Comparison of ENCODE assay signal across 11 cellular contexts in the genomic region with DNA sequence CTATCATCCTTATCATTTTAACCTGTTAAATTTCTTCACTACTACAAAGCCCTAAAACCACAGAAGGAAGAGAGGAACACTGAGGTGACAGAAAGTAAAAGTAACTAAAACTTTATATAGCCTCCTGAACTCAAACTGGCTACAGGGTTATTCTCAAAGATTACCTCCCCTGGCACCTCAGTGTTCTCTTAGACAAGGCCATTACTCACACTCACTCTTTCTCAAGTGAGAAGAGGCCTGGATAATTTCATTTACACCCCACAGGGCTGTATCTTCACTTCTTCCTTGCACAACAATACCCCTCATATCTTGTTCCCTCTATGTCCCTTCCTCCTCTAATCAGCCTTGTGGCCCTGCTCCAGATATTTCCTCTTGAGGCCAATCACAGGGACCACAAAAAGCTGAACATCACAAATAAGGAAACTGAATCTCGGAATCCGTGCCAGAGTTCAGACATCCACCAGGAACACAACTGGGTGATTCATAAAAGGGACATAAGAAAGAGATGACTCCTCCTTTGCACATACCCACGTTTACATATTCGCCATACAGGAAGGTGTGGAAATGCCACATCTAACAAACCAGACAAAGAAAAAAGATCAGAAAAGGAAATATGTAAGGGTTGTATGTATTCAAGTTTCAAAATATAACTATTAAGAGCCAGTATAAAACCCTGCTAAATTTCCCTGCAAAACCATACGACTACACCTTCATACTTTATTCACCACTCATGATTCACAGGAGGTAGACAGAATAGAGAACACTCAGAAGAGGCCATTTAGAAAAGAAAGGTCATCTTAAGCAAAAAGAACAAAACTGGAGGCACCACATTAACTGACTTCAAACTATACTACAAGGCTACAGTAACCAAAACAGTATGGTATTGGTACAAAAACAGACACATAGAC. TPM values are rescaled to one million over a fixed set of nuclear protein-coding genes. Genes with fewer than 3 reads are reported as not detected.
DNase-seq lines count a peak whose midpoint lies in the region; ATAC-seq, FAIRE-seq and TF ChIP-seq lines count a peak whose summit lies in the region.
"Had no signal": no experiment of that assay in that cellular context is flagged by ENCODE, and none has a peak within 500 bp of the region (broad histone marks: within the 10 kb centered on the region; RNA-seq: fewer than 3 reads in every experiment).

No MANE protein-coding gene starts in this region.

- no peak for TF ChIP-seq POLR2A in GM12892 (IDR thresholded peaks at IDR 0.05; ENCODE audit: low read depth, low read length)

- H3K36me3 ChIP-seq in RWPE2 (ENCODE audit: low read depth) = no peaks in the 10 kb centered on the region
- H3K36me3 ChIP-seq: neutrophil had no signal

- no peak for TF ChIP-seq CTCF in RWPE2 (IDR thresholded peaks at IDR 0.05; ENCODE audit: poor library complexity, severe bottlenecking)
- no peak for TF ChIP-seq CTCF in cardiac fibroblast (IDR thresholded peaks at IDR 0.05; ENCODE audit: low read depth, low read length)

- H3K4me1 Mint-ChIP-seq in naive thymus-derived CD8-positive, alpha-beta T cell = peaks cover 0 to 26% (median 19%) of the 10 kb centered on the region in 4 donors

- H3K4me3 Mint-ChIP-seq in naive thymus-derived CD8-positive, alpha-beta T cell = no peak overlapping the region
- H3K4me3 Mint-ChIP-seq: dendritic cell treated with granulocyte-macrophage colony-stimulating factor and Interleukin-4, amounts not matched to agents 40 ng/mL and 50 ng/mL, for 4 days had no signal

- no peaks in the 10 kb centered on the region for H3K9me3 ChIP-seq in RWPE2 (ENCODE audit: severe bottlenecking)
- H3K9me3 ChIP-seq: neutrophil had no signal

- H3K27ac ChIP-seq in RWPE2 (ENCODE audit: poor library complexity, severe bottlenecking) = no peak overlapping the region
- H3K27ac ChIP-seq: neutrophil had no signal

- ATAC-seq in RWPE2 (ENCODE audit: low read depth) = peak; percentile 59
- ATAC-seq in naive thymus-derived CD8-positive, alpha-beta T cell = peak; percentile 72 to 80
- no peak for ATAC-seq in GM21526 (IDR thresholded peaks at IDR 0.05; ENCODE audit: low FRiP score, unreplicated experiment)
- ATAC-seq in HG03457 (IDR thresholded peaks at IDR 0.05; ENCODE audit: unreplicated experiment) = no peak
- ATAC-seq: Panc1 had no signal

- no peaks in the 10 kb centered on the region for H3K27me3 ChIP-seq in RWPE2 (ENCODE audit: insufficient read depth, poor library complexity, severe bottlenecking)

- FAIRE-seq in GM12892 (lab: Jason Lieb, UNC) = peak; percentile 75

- peaks cover 0 to 2% (median 2%) of the 10 kb centered on the region in 3 donors for H3K36me3 Mint-ChIP-seq in naive thymus-derived CD8-positive, alpha-beta T cell

- H3K27me3 Mint-ChIP-seq in naive thymus-derived CD8-positive, alpha-beta T cell = no peaks in the 10 kb centered on the region

- H3K4me3 ChIP-seq in RWPE2 (ENCODE audit: severe bottlenecking) (no peak overlapping the region), cardiac fibroblast (replicated peaks in 1 of 2; ENCODE audit: low read depth in 2 of 2, low read length in 2 of 2) (no peak overlapping the region)

- peaks cover 6% of the 10 kb centered on the region for H3K4me1 ChIP-seq in RWPE2 (ENCODE audit: insufficient read depth, poor library complexity, severe bottlenecking)

- DNase-seq in GM12892 (ENCODE audit: insufficient read length) (no peak), RWPE2 (ENCODE audit: low spot score) (no peak), cardiac fibroblast (ENCODE audit: low read depth in 2 of 2) (peak; percentile 85 to 94), NCI-H1417 treated with DMSO at 0.1 percent for 48 hours (lab: John Stamatoyannopoulos, UW) (no peak), NCI-H345 (lab: John Stamatoyannopoulos, UW) (no peak)
- peak in 7 of 10 donors; percentile 20 to 81 (median 41) for DNase-seq in naive thymus-derived CD8-positive, alpha-beta T cell

- POLR2A ChIA-PET in naive thymus-derived CD8-positive, alpha-beta T cell (lab: Charles Lee) = interaction anchor here (0.8 to 11.0 kb wide), 6 partner anchors 16 to 77 kb away, joined by 3 to 112 read pairs (median 24); partner anchors contain the start of gene HNRNPA0

- peaks cover 0 to 3% (median 0%) of the 10 kb centered on the region in 9 donors for H3K9me3 Mint-ChIP-seq in naive thymus-derived CD8-positive, alpha-beta T cell
- H3K9me3 Mint-ChIP-seq: dendritic cell treated with granulocyte-macrophage colony-stimulating factor and Interleukin-4, amounts not matched to agents 40 ng/mL and 50 ng/mL, for 4 days had no signal

- H3K27ac Mint-ChIP-seq in naive thymus-derived CD8-positive, alpha-beta T cell = no peak overlapping the region
- H3K27ac Mint-ChIP-seq: dendritic cell treated with granulocyte-macrophage colony-stimulating factor and Interleukin-4, amounts not matched to agents 40 ng/mL and 50 ng/mL, for 4 days had no signal

RNA-seq across cellular contexts. Expression of gene KLHL3, which starts 1.7 kb away (rescaled TPM):
- polyA plus RNA-seq in GM12892 (2012; ENCODE audit: missing spikeins) = 5.7 TPM
- total RNA-seq in naive thymus-derived CD8-positive, alpha-beta T cell = 10 to 100 TPM; 36.2 to 37.2 TPM
- 1 to 10 TPM; 2.7 to 8.1 (median 4.5) TPM for polyA plus RNA-seq in naive thymus-derived CD8-positive, alpha-beta T cell

RNA-seq across cellular contexts. Expression of gene HNRNPA0, which starts 16.6 kb away (rescaled TPM):
- polyA plus RNA-seq in GM12892 (2012; ENCODE audit: missing spikeins) = 18.2 TPM
- 10 to 100 TPM; 34.0 to 34.6 TPM for total RNA-seq in naive thymus-derived CD8-positive, alpha-beta T cell
- 10 to 100 TPM; 16.1 to 17.9 (median 16.5) TPM for polyA plus RNA-seq in naive thymus-derived CD8-positive, alpha-beta T cell

Comparison
In these comparisons a context has a peak if more than half of its experiments do, and no peak if none do; other contexts are left out.
1. DNase-seq: peak in cardiac fibroblast (2 of 2) and naive thymus-derived CD8-positive, alpha-beta T cell (7 of 10); none in GM12892 (single experiment), RWPE2 (single experiment), NCI-H1417 treated with DMSO at 0.1 percent for 48 hours (single experiment) and NCI-H345 (single experiment).
2. ATAC-seq: peak in RWPE2 (single experiment) and naive thymus-derived CD8-positive, alpha-beta T cell (2 of 2); none in GM21526 (single experiment) and HG03457 (single experiment).